In the genomic region with DNA sequence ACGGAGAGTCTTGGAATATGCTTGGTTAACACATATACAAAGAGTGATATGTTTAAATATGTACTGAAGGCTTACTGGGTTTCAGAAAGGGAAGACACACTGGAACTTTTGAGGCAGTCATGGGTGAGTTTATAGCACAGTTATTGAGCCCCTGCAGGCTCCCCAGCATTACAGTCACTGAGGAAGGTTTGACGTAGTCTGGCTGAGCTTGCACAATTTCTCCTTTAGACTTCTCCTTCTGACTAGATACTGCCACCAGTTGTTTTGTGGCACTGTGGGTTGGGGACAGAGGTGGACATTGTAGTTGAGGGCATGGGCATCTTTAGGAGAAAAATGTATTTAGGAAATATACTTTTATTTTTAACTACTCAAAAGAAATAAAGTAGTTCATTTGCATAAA, we compare ENCODE assay signal across 14 cellular contexts.
"Had no signal": no experiment of that assay in that cellular context is flagged by ENCODE, and none has a peak within 500 bp of the region (broad histone marks: within the 10 kb centered on the region; RNA-seq: fewer than 3 reads in every experiment).

No MANE protein-coding gene starts in this region.

- H3K4me1 ChIP-seq: adrenal gland, pancreas, thyroid gland had no signal

- H3K27me3 ChIP-seq: adrenal gland, cardiac muscle cell, pancreas, thyroid gland had no signal

- H3K9me3 ChIP-seq: adrenal gland, pancreas, thyroid gland had no signal

- H3K4me3 ChIP-seq: adrenal gland, cardiac muscle cell, pancreas, thyroid gland had no signal

- ATAC-seq: activated T-cell treated with anti-CD3 and anti-CD28 coated beads, Interleukin-2, amount 50 U/mL, for 4 hours; stimulated activated memory B cell treated with anti-CD40 and anti-IgM and Interleukin-4, amounts not matched to agents 10 μg/mL and 1 μg/mL and 100 μg/mL, for 72 hours; WTC11 had no signal

- H3K27ac ChIP-seq: cardiac muscle cell, epithelial cell of prostate, pancreas, thyroid gland had no signal

- DNase-seq: activated CD4-positive, alpha-beta memory T cell treated with anti-CD3 and anti-CD28 coated beads, Interleukin-2, amount 10 ng/mL, durations not matched to agents 7 days and 5 days; activated CD4-positive, alpha-beta T cell treated with anti-CD3 and anti-CD28 coated beads for 4 hours; activated effector memory CD4-positive, alpha-beta T cell treated with Interleukin-2 at 50 U/mL for 16 hours; activated T-cell treated with anti-CD3 and anti-CD28 coated beads, Interleukin-2, amount 50 U/mL, for 4 hours; foreskin melanocyte; kidney glomerular epithelial cell; naive B cell; pancreas; thyroid gland had no signal

- H3K36me3 ChIP-seq: adrenal gland, cardiac muscle cell, pancreas, thyroid gland had no signal
